21 cellular contexts compared by ENCODE assay signal in the genomic region with DNA sequence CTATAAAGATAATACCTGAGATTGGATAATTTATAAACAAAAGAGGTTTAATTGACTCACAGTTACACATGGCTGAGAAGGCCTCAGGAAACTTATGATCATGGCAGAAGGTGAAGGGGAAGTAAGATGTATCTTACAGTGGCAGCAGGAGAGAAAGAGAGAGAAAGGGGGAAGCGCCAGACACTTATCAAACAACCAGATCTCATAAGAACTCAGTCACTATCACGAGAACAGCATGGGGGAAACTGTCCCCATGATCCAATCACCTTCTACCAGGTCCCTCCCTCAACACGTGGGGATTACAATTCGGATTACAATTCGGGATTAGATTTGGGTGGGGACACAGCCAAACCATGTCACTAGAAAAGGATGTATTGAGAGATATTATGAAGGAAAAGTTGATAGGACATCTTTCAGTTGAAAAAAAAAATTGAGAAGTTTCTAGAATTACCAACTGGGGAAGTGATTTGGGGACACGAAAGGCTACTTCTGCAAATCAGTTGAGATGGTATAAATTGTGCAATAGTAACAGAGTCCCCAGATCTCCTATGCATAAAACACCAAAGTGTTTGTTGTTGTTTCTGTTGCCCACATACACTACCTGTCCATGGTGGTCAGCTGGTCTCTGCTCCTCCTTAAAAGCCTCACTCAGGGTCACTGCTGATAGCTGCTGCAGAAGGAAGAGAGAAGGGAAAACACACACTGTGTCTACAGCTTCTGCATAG.
"Had no signal": no experiment of that assay in that cellular context is flagged by ENCODE, and none has a peak within 500 bp of the region (broad histone marks: within the 10 kb centered on the region; RNA-seq: fewer than 3 reads in every experiment).

No MANE protein-coding gene starts in this region.

- H3K27ac Mint-ChIP-seq: activated CD4-positive, alpha-beta T cell treated with anti-CD3 and anti-CD28 coated beads, Interleukin-2, amount 10 ng/mL, durations not matched to agents 24 days and 14 days; activated CD8-positive, alpha-beta T cell treated with anti-CD3 and anti-CD28 coated beads, Interleukin-2, amount 10 ng/mL, durations not matched to agents 7 days and 5 days; activated naive CD8-positive, alpha-beta T cell treated with anti-CD3 and anti-CD28 coated beads, Interleukin-2, amount 10 ng/mL, durations not matched to agents 7 days and 5 days; activated T-helper 1 cell treated with anti-CD3 and anti-CD28 coated beads, Interleukin-12 subunit alpha, Interleukin-12 subunit beta, Interleukin-2, Interleukin-4 antibody, amounts not matched to agents 30 ng/mL and 10 ng/mL and 1 ng/mL, durations not matched to agents 14 hours and 24 hours and 36 hours; natural killer cell; stimulated activated memory B cell treated with anti-CD40 and anti-IgM and Interleukin-4, amounts not matched to agents 10 μg/mL and 1 μg/mL and 100 μg/mL, for 72 hours had no signal

- H3K36me3 Mint-ChIP-seq: activated naive CD8-positive, alpha-beta T cell treated with anti-CD3 and anti-CD28 coated beads, Interleukin-2, amount 10 ng/mL, durations not matched to agents 7 days and 5 days; natural killer cell; stimulated activated memory B cell treated with anti-CD40 and anti-IgM and Interleukin-4, amounts not matched to agents 10 μg/mL and 1 μg/mL and 100 μg/mL, for 72 hours had no signal

- H3K4me1 ChIP-seq: left ventricle myocardium inferior, tibial artery, uterus had no signal

- H3K4me3 Mint-ChIP-seq: activated CD4-positive, alpha-beta T cell treated with anti-CD3 and anti-CD28 coated beads, Interleukin-2, amount 10 ng/mL, durations not matched to agents 24 days and 14 days; activated CD8-positive, alpha-beta T cell treated with anti-CD3 and anti-CD28 coated beads, Interleukin-2, amount 10 ng/mL, durations not matched to agents 7 days and 5 days; activated naive CD8-positive, alpha-beta T cell treated with anti-CD3 and anti-CD28 coated beads, Interleukin-2, amount 10 ng/mL, durations not matched to agents 7 days and 5 days; activated T-helper 1 cell treated with anti-CD3 and anti-CD28 coated beads, Interleukin-12 subunit alpha, Interleukin-12 subunit beta, Interleukin-2, Interleukin-4 antibody, amounts not matched to agents 30 ng/mL and 10 ng/mL and 1 ng/mL, durations not matched to agents 14 hours and 24 hours and 36 hours; central memory CD8-positive, alpha-beta T cell; natural killer cell; stimulated activated memory B cell treated with anti-CD40 and anti-IgM and Interleukin-4, amounts not matched to agents 10 μg/mL and 1 μg/mL and 100 μg/mL, for 72 hours had no signal

- H3K4me3 ChIP-seq: coronary artery, left ventricle myocardium inferior, tibial artery, uterus had no signal

- H3K27me3 ChIP-seq: brain microvascular endothelial cell, tibial artery, uterus had no signal

- H3K9me3 Mint-ChIP-seq: activated CD4-positive, alpha-beta T cell treated with anti-CD3 and anti-CD28 coated beads, Interleukin-2, amount 10 ng/mL, durations not matched to agents 24 days and 14 days; activated naive CD8-positive, alpha-beta T cell treated with anti-CD3 and anti-CD28 coated beads, Interleukin-2, amount 10 ng/mL, durations not matched to agents 7 days and 5 days; activated T-helper 1 cell treated with anti-CD3 and anti-CD28 coated beads, Interleukin-12 subunit alpha, Interleukin-12 subunit beta, Interleukin-2, Interleukin-4 antibody, amounts not matched to agents 30 ng/mL and 10 ng/mL and 1 ng/mL, durations not matched to agents 14 hours and 24 hours and 36 hours; central memory CD8-positive, alpha-beta T cell; stimulated activated memory B cell treated with anti-CD40 and anti-IgM and Interleukin-4, amounts not matched to agents 10 μg/mL and 1 μg/mL and 100 μg/mL, for 72 hours had no signal

- H3K9me3 ChIP-seq: tibial artery, uterus had no signal

- H3K27ac ChIP-seq: brain microvascular endothelial cell, coronary artery, left ventricle myocardium inferior, tibial artery, uterus had no signal

- H3K27me3 Mint-ChIP-seq: activated CD4-positive, alpha-beta T cell treated with anti-CD3 and anti-CD28 coated beads, Interleukin-2, amount 10 ng/mL, durations not matched to agents 24 days and 14 days; activated naive CD8-positive, alpha-beta T cell treated with anti-CD3 and anti-CD28 coated beads, Interleukin-2, amount 10 ng/mL, durations not matched to agents 7 days and 5 days; central memory CD8-positive, alpha-beta T cell; stimulated activated memory B cell treated with anti-CD40 and anti-IgM and Interleukin-4, amounts not matched to agents 10 μg/mL and 1 μg/mL and 100 μg/mL, for 72 hours had no signal

- ATAC-seq: activated CD8-positive, alpha-beta T cell treated with anti-CD3 and anti-CD28 coated beads, Interleukin-2, amount 10 ng/mL, durations not matched to agents 7 days and 5 days; natural killer cell; stimulated activated memory B cell treated with anti-CD40 and anti-IgM and Interleukin-4, amounts not matched to agents 10 μg/mL and 1 μg/mL and 100 μg/mL, for 72 hours had no signal

- DNase-seq: activated CD4-positive, alpha-beta T cell treated with anti-CD3 and anti-CD28 coated beads, Interleukin-2, amount 10 ng/mL, durations not matched to agents 24 days and 14 days; activated CD4-positive, CD25-positive, alpha-beta regulatory T cell; activated CD8-positive, alpha-beta T cell treated with anti-CD3 and anti-CD28 coated beads, Interleukin-2, amount 10 ng/mL, durations not matched to agents 7 days and 5 days; activated naive CD4-positive, alpha-beta T cell; activated naive CD8-positive, alpha-beta T cell treated with anti-CD3 and anti-CD28 coated beads, Interleukin-2, amount 10 ng/mL, durations not matched to agents 7 days and 5 days; anterior cingulate cortex; brain microvascular endothelial cell; effector CD8-positive, alpha-beta T cell; foreskin fibroblast; glutamatergic neuron; hypothalamus; kidney; left ventricle myocardium inferior; natural killer cell; stimulated activated CD4-positive, alpha-beta T cell treated with anti-CD3 and anti-CD28 coated beads, Interleukin-2, amount 100 ng/mL, for 48 hours; tibial artery; uterus had no signal

- H3K36me3 ChIP-seq: brain microvascular endothelial cell, left ventricle myocardium inferior, tibial artery, uterus had no signal

- H3K4me1 Mint-ChIP-seq: activated CD4-positive, alpha-beta T cell treated with anti-CD3 and anti-CD28 coated beads, Interleukin-2, amount 10 ng/mL, durations not matched to agents 24 days and 14 days; activated naive CD8-positive, alpha-beta T cell treated with anti-CD3 and anti-CD28 coated beads, Interleukin-2, amount 10 ng/mL, durations not matched to agents 7 days and 5 days; central memory CD8-positive, alpha-beta T cell; natural killer cell; stimulated activated memory B cell treated with anti-CD40 and anti-IgM and Interleukin-4, amounts not matched to agents 10 μg/mL and 1 μg/mL and 100 μg/mL, for 72 hours had no signal
